ENCODE assay signal across 22 cellular contexts in genomic region chr20:32292548-32292947, GRCh38.
"Had no signal": no experiment of that assay in that cellular context is flagged by ENCODE, and none has a peak within 500 bp of the region (broad histone marks: within the 10 kb centered on the region; RNA-seq: fewer than 3 reads in every experiment).

No MANE protein-coding gene starts in this region.

- DNase-seq: KBM-7, MV-4-11, NCI-H1048, NCI-H1105, NCI-H1417, NCI-H1436 treated with DMSO at 0.1 percent for 48 hours, NCI-H1694, NCI-H187 treated with DMSO at 0.1 percent for 48 hours, NCI-H2029 treated with DMSO at 0.1 percent for 48 hours, NCI-H2171 treated with DMSO at 0.1 percent for 48 hours, NCI-H345, NCI-H446 treated with DMSO at 0.1 percent for 48 hours, NCI-H510A treated with DMSO at 0.1 percent for 48 hours, NCI-H526 treated with DMSO at 0.1 percent for 48 hours, NCI-H748 treated with DMSO at 0.1 percent for 48 hours, SHP77 treated with DMSO at 0.1 percent for 48 hours, SJCRH30 had no signal

- H3K9me3 Mint-ChIP-seq: IgD-negative memory B cell had no signal

- H3K36me3 ChIP-seq: SJCRH30 had no signal

- H3K27me3 ChIP-seq: SJCRH30 had no signal

- H3K27ac ChIP-seq: RWPE1, SJCRH30 had no signal

- ATAC-seq: Panc1, Right ventricle myocardium inferior, SK-N-SH treated with all-trans-retinoic acid at 6 μM for 48 hours had no signal

- H3K27me3 Mint-ChIP-seq: IgD-negative memory B cell had no signal

- H3K4me1 ChIP-seq: SJCRH30 had no signal

- H3K4me3 ChIP-seq: SJCRH30 had no signal
